ENCODE assay signal across 21 cellular contexts in the genomic region with DNA sequence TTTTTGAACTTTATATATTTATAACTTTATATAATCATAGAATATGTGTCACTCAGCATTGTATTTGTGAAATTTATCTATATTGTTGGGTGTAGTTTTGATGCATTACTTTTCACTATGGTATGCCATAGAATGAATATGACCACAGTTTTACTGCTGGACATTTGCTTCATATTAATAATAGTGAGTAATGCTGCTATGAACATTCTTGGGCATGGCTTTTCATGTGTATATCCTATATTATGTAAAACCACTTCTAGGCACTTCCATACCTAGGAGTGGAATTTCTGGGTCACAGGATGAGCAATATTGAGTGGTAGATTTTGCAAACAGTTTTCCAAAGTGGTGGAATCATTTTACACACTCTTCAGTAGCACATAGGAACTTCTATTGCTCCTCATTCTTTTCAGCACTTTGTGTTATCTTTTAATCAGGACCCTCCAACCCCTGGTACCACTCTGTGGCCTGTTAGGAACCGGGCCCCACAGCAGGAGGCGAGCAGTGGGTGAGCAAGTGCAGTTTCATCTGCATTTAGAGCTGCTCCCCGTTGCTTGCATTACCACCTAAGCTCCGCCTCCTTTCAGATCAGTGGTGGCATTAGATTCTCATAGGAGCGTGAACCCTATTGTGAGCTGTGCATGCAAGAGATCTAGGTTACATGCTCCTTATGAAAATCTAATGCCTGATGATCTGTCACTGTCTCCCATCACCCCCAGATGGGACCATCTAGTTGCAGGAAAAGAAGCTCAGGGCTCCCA. TPM values are rescaled to one million over a fixed set of nuclear protein-coding genes. Genes with fewer than 3 reads are reported as not detected.
DNase-seq lines count a peak whose midpoint lies in the region; ATAC-seq and TF ChIP-seq lines count a peak whose summit lies in the region.
"Had no signal": no experiment of that assay in that cellular context is flagged by ENCODE, and none has a peak within 500 bp of the region (broad histone marks: within the 10 kb centered on the region; RNA-seq: fewer than 3 reads in every experiment).

No MANE protein-coding gene starts in this region.

- H3K4me1 ChIP-seq in ACC112 (ENCODE audit: control insufficient read depth, insufficient read depth, low read length, unreplicated experiment) (peaks cover 42% of the 10 kb centered on the region), RWPE2 (ENCODE audit: insufficient read depth, poor library complexity, severe bottlenecking) (peaks cover 46% of the 10 kb centered on the region), esophagus muscularis mucosa (no peaks in the 10 kb centered on the region), tibial nerve (no peaks in the 10 kb centered on the region)
- H3K4me1 ChIP-seq: Peyer's patch had no signal

- H3K27me3 Mint-ChIP-seq in HFFc6 (ENCODE audit: insufficient read depth) (peaks cover 2% of the 10 kb centered on the region; the same call in 1 of the 2 replicates), CD14-positive monocyte (ENCODE audit: low read depth in 3 of 3) (peaks cover 0 to 3% (median 1%) of the 10 kb centered on the region in 3 donors)

- no peak overlapping the region for H2AFZ ChIP-seq in ACC112 (ENCODE audit: low read length, unreplicated experiment)

- TF ChIP-seq CTCF in HFFc6 (IDR thresholded peaks at IDR 0.05), result no peak
- TF ChIP-seq CTCF in RWPE2 (IDR thresholded peaks at IDR 0.05; ENCODE audit: poor library complexity, severe bottlenecking), result no peak
- TF ChIP-seq CTCF in esophagus muscularis mucosa (IDR thresholded peaks at IDR 0.05), result no peak
- TF ChIP-seq CTCF in CD14-positive monocyte (IDR thresholded peaks at IDR 0.05), result no peak
- no peak for TF ChIP-seq CTCF in tibial nerve (IDR thresholded peaks at IDR 0.05)

- TF ChIP-seq POLR2A in esophagus muscularis mucosa (IDR thresholded peaks at IDR 0.05; ENCODE audit: low read depth) (no peak), tibial nerve (IDR thresholded peaks at IDR 0.05) (no peak)

- peaks cover 79% of the 10 kb centered on the region for H3K4me1 Mint-ChIP-seq in HFFc6 (ENCODE audit: low read depth)
- H3K4me1 Mint-ChIP-seq in CD14-positive monocyte, result peaks cover 14% of the 10 kb centered on the region

- 0 out of 2 replicates have a peak overlapping the region, but pooled peaks have one; percentile 7 for H3K4me3 Mint-ChIP-seq in HFFc6
- no peak overlapping the region for H3K4me3 Mint-ChIP-seq in CD14-positive monocyte

- DNase-seq in HFFc6 (peak; percentile 53), RWPE2 (ENCODE audit: low spot score) (no peak), esophagus muscularis mucosa (ENCODE audit: extremely low spot score) (peak; percentile 34), CD14-positive monocyte (ENCODE audit: low spot score) (no peak), tibial nerve (ENCODE audit: low spot score in 2 of 2) (no peak), NCI-H2171 treated with DMSO at 0.1 percent for 48 hours (lab: John Stamatoyannopoulos, UW) (no peak)
- DNase-seq: 8988T, C1 segment of cervical spinal cord, DND-41, H7, MG63, NCI-H1092, NCI-H146, NCI-H2081 treated with DMSO at 0.1 percent for 48 hours, NCI-H524, Peyer's patch, SHP77 had no signal

- peak; percentile 83 for ATAC-seq in RWPE2 (ENCODE audit: low read depth)
- ATAC-seq in GM18858 (IDR thresholded peaks at IDR 0.05; ENCODE audit: unreplicated experiment), result no peak
- ATAC-seq: HepG2 had no signal

- H3K27ac Mint-ChIP-seq in HFFc6, result peak overlapping the region; percentile 42
- no peak overlapping the region for H3K27ac Mint-ChIP-seq in CD14-positive monocyte

- H3K79me2 ChIP-seq in ACC112 (ENCODE audit: control insufficient read depth, insufficient read depth, low read length, unreplicated experiment), result no peaks in the 10 kb centered on the region

- intact Hi-C loops in esophagus muscularis mucosa (cut with DNase I), result no loop called here
- intact Hi-C loops in CD14-positive monocyte (cut with micrococcal nuclease), result no loop called here

- H3K36me3 ChIP-seq in ACC112 (ENCODE audit: insufficient read depth, low read length) (no peaks in the 10 kb centered on the region), RWPE2 (ENCODE audit: low read depth) (no peaks in the 10 kb centered on the region), esophagus muscularis mucosa (no peaks in the 10 kb centered on the region), tibial nerve (no peaks in the 10 kb centered on the region)
- H3K36me3 ChIP-seq: MG63, Peyer's patch had no signal

- WGBS in esophagus muscularis mucosa, result 98% methylated on average over 5 of the region's 5 CpGs
- 92 to 94% methylated on average over 5 of the region's 5 CpGs for WGBS in tibial nerve, 2 donors

- H3K36me3 Mint-ChIP-seq in HFFc6 (ENCODE audit: low read depth), result peaks cover 22% of the 10 kb centered on the region
- no peaks in the 10 kb centered on the region for H3K36me3 Mint-ChIP-seq in CD14-positive monocyte

- H3K27me3 ChIP-seq in ACC112 (ENCODE audit: insufficient read depth, low read length) (no peaks in the 10 kb centered on the region), RWPE2 (ENCODE audit: insufficient read depth, poor library complexity, severe bottlenecking) (no peaks in the 10 kb centered on the region), esophagus muscularis mucosa (no peaks in the 10 kb centered on the region), tibial nerve (no peaks in the 10 kb centered on the region)
- H3K27me3 ChIP-seq: MG63, Peyer's patch had no signal

- H3K9me3 ChIP-seq in RWPE2 (ENCODE audit: severe bottlenecking) (no peaks in the 10 kb centered on the region), esophagus muscularis mucosa (peaks cover 0 to 3% (median 0%) of the 10 kb centered on the region in 4 donors), tibial nerve (peaks cover 0 to 5% (median 0%) of the 10 kb centered on the region in 4 donors)
- H3K9me3 ChIP-seq: Peyer's patch had no signal

- H3K4me3 ChIP-seq in ACC112 (ENCODE audit: low read depth, low read length) (no peak overlapping the region), RWPE2 (ENCODE audit: severe bottlenecking) (no peak overlapping the region), esophagus muscularis mucosa (no peak overlapping the region), tibial nerve (no peak overlapping the region)
- H3K4me3 ChIP-seq: MG63, Peyer's patch had no signal

- TF ChIP-seq EP300 in esophagus muscularis mucosa (IDR thresholded peaks at IDR 0.05), result no peak
- TF ChIP-seq EP300 in tibial nerve (IDR thresholded peaks at IDR 0.05), result no peak

- 0 out of 2 replicates have a peak overlapping the region, but pooled peaks have one; percentile 11 for H3K27ac ChIP-seq in ACC112 (ENCODE audit: low read depth, low read length)
- H3K27ac ChIP-seq in RWPE2 (ENCODE audit: poor library complexity, severe bottlenecking), result peak overlapping the region; percentile 90
- no peak overlapping the region for H3K27ac ChIP-seq in esophagus muscularis mucosa (replicated peaks in 1 of 4)
- no peak overlapping the region for H3K27ac ChIP-seq in tibial nerve
- H3K27ac ChIP-seq: KMS-11, Peyer's patch had no signal

- H3K9me3 Mint-ChIP-seq in HFFc6, result peaks cover 17% of the 10 kb centered on the region
- H3K9me3 Mint-ChIP-seq in CD14-positive monocyte, result peaks cover 0 to 6% (median 0%) of the 10 kb centered on the region in 7 donors

RNA-seq across cellular contexts. Expression of gene CNIH3, which starts 56.0 kb away (rescaled TPM):
- total RNA-seq in HFFc6 (2021; fragmentation: NEBNext Ultra II Directional; extraction: Animal tissue kit (Norgen Biotek cat#: 25700)), result 10 to 100 TPM; 18.6 to 32.3 (median 30.5) TPM
- total RNA-seq in esophagus muscularis mucosa, result 1 to 10 TPM in 2 of 4 donors, under 1 TPM in 2; 0.42 to 2.3 (median 1.3) TPM
- polyA plus RNA-seq in CD14-positive monocyte, result under 1 TPM in 1 of 2 donors, not detected in 1; 0.37 TPM
- 1 to 10 TPM; 1.8 to 7.6 (median 4.7) TPM for total RNA-seq in tibial nerve
- total RNA-seq: Peyer's patch had no signal

Comparison
In these comparisons a context has a peak if more than half of its experiments do, and no peak if none do; other contexts are left out.
1. H3K27ac ChIP-seq: peak in ACC112 (single experiment) and RWPE2 (single experiment); none in esophagus muscularis mucosa (0 of 4) and tibial nerve (0 of 4).
2. DNase-seq: peak in HFFc6 (single experiment) and esophagus muscularis mucosa (single experiment); none in RWPE2 (single experiment), CD14-positive monocyte (single experiment), tibial nerve (0 of 2) and NCI-H2171 treated with DMSO at 0.1 percent for 48 hours (single experiment).